In the genomic region with DNA sequence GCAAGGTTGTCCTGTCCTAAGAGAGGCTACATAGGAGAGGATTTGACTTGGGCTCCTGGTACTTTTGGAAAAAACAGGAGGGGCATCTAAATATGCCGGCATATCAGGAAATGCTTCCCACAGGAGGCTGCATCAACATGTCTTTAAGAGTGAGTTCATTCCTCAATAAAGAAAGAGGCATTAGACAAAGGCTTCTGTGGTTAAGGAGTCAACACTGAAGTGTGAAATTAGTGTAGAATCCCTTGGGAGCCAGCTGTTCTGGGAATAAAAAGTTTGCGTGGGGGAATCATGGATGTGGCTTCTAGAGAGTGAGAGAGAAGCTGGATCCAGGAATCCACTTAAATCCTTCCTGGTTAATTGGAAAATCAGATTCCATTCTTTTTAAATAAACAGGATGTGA, we compare ENCODE assay signal across 14 cellular contexts.
"Had no signal": no experiment of that assay in that cellular context is flagged by ENCODE, and none has a peak within 500 bp of the region (broad histone marks: within the 10 kb centered on the region; RNA-seq: fewer than 3 reads in every experiment).

No MANE protein-coding gene starts in this region.

- H3K9me3 Mint-ChIP-seq: activated naive CD8-positive, alpha-beta T cell treated with anti-CD3 and anti-CD28 coated beads for 36 hours; activated T-cell treated with anti-CD3 and anti-CD28 coated beads, Interleukin-2, amount 50 U/mL, for 4 hours; naive thymus-derived CD4-positive, alpha-beta T cell had no signal

- H3K4me3 Mint-ChIP-seq: activated naive CD8-positive, alpha-beta T cell treated with anti-CD3 and anti-CD28 coated beads for 36 hours; activated T-cell treated with anti-CD3 and anti-CD28 coated beads, Interleukin-2, amount 50 U/mL, for 4 hours; naive thymus-derived CD4-positive, alpha-beta T cell had no signal

- H3K4me3 ChIP-seq: esophagus squamous epithelium, heart right ventricle, right atrium auricular region, thyroid gland, uterus had no signal

- H3K27me3 ChIP-seq: esophagus squamous epithelium, heart right ventricle, right atrium auricular region, thyroid gland, uterus had no signal

- H3K36me3 Mint-ChIP-seq: activated naive CD8-positive, alpha-beta T cell treated with anti-CD3 and anti-CD28 coated beads for 36 hours had no signal

- H3K27ac ChIP-seq: esophagus squamous epithelium, heart right ventricle, right atrium auricular region, uterus had no signal

- H3K4me1 ChIP-seq: uterus had no signal

- DNase-seq: activated CD4-positive, alpha-beta T cell treated with anti-CD3 and anti-CD28 coated beads, Interleukin-2, amount 50 U/mL, for 48 hours; activated gamma-delta T cell treated with Interleukin-2 at 50 U/mL for 16 hours; activated naive CD8-positive, alpha-beta T cell treated with anti-CD3 and anti-CD28 coated beads for 36 hours; activated T-cell treated with anti-CD3 and anti-CD28 coated beads, Interleukin-2, amount 50 U/mL, for 4 hours; esophagus squamous epithelium; foreskin fibroblast; heart right ventricle; midbrain; naive thymus-derived CD4-positive, alpha-beta T cell; posterior cingulate gyrus; small intestine; thyroid gland; uterus had no signal

- H3K36me3 ChIP-seq: esophagus squamous epithelium, heart right ventricle, right atrium auricular region, thyroid gland, uterus had no signal

- H3K4me1 Mint-ChIP-seq: activated naive CD8-positive, alpha-beta T cell treated with anti-CD3 and anti-CD28 coated beads for 36 hours had no signal

- H3K27ac Mint-ChIP-seq: activated naive CD8-positive, alpha-beta T cell treated with anti-CD3 and anti-CD28 coated beads for 36 hours had no signal

- H3K27me3 Mint-ChIP-seq: activated naive CD8-positive, alpha-beta T cell treated with anti-CD3 and anti-CD28 coated beads for 36 hours; naive thymus-derived CD4-positive, alpha-beta T cell had no signal

- H3K9me3 ChIP-seq: esophagus squamous epithelium, heart right ventricle, right atrium auricular region, thyroid gland, uterus had no signal
